In the genomic region with DNA sequence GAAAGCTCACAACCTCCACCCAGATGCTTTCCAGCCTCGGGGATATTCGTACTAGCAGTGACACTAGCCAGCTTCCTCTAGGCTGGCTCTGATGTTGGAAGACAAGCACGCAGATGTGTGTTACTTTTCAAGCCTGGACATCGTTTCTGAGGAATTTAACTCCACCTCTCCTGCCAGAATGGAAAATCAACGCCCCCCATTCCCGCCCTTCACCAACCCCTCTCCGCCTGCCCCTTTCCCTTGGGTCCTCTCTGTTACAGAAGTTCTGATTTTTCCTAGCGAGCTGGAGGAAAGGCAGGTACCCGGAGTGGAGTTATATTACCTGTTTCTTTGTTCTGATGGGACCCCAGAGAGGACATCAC, we compare ENCODE assay signal across 8 cellular contexts. TPM values are rescaled to one million over a fixed set of nuclear protein-coding genes. Genes with fewer than 3 reads are reported as not detected.
DNase-seq lines count a peak whose midpoint lies in the region; ATAC-seq and TF ChIP-seq lines count a peak whose summit lies in the region.

No MANE protein-coding gene starts in this region.

- peak; percentile 56 for DNase-seq in A172 (ENCODE audit: low spot score)
- DNase-seq in GM12864 (ENCODE audit: low read depth): no peak
- DNase-seq in NCI-H69 (lab: John Stamatoyannopoulos, UW): peak; percentile 89
- DNase-seq in activated naive CD4-positive, alpha-beta T cell treated with Interleukin-2 at 50 U/mL for 16 hours: peak; percentile 19
- DNase-seq in foreskin keratinocyte: peak; percentile 33 to 58
- no peak for DNase-seq in GM19240 (ENCODE audit: insufficient read length, low spot score)

- H3K36me3 ChIP-seq in neural cell (ENCODE audit: insufficient read depth, low read length): no peaks in the 10 kb centered on the region

- ATAC-seq in HG03342 (IDR thresholded peaks at IDR 0.05; ENCODE audit: unreplicated experiment) (peak; percentile 22), foreskin keratinocyte (peak; percentile 53)

- no peaks in the 10 kb centered on the region for H3K9me3 ChIP-seq in neural cell (ENCODE audit: low read length)

- no peaks in the 10 kb centered on the region for H4K20me1 ChIP-seq in neural cell (ENCODE audit: insufficient read depth)

- H3K79me2 ChIP-seq in neural cell (replicated peaks; ENCODE audit: insufficient read depth, low read length): peaks cover 4% of the 10 kb centered on the region

- no peak for TF ChIP-seq EP300 in neural cell (conservative IDR thresholded peaks at IDR 0.05; ENCODE audit: poor library complexity, severe bottlenecking)

- H3K27me3 ChIP-seq in foreskin keratinocyte (no peaks in the 10 kb centered on the region), neural cell (ENCODE audit: insufficient read depth, low read depth, low read length) (no peaks in the 10 kb centered on the region)

- H3K27ac ChIP-seq in foreskin keratinocyte: peak overlapping the region; percentile 65
- peak overlapping the region; percentile 65 for H3K27ac ChIP-seq in neural cell (ENCODE audit: low read length)

- H3K4me1 ChIP-seq in foreskin keratinocyte: peaks cover 9% of the 10 kb centered on the region

- peak overlapping the region; percentile 85 for H3K9ac ChIP-seq in neural cell (ENCODE audit: low read length)

- H3K4me2 ChIP-seq in neural cell (ENCODE audit: low read length): peak overlapping the region; percentile 85

- TF ChIP-seq CTCF in GM12864 (IDR thresholded peaks at IDR 0.05; ENCODE audit: low read depth, low read length, missing control alignments) (no peak), foreskin keratinocyte (conservative IDR thresholded peaks at IDR 0.05) (no peak), neural cell (IDR thresholded peaks at IDR 0.05; ENCODE audit: poor library complexity, severe bottlenecking) (no peak)

- H2AFZ ChIP-seq in neural cell (ENCODE audit: low read depth, low read length): peak overlapping the region; percentile 95

- H3K9me2 ChIP-seq in neural cell (ENCODE audit: insufficient read depth, low read length): no peaks in the 10 kb centered on the region

- TF ChIP-seq RAD21 in neural cell (conservative IDR thresholded peaks at IDR 0.05): peak; percentile 0

- no peaks in the 10 kb centered on the region for H3F3A ChIP-seq in neural cell (ENCODE audit: insufficient read depth, low read length, poor library complexity, severe bottlenecking)

- H3K4me3 ChIP-seq in GM12864 (ENCODE audit: low read depth, low read length) (peak overlapping the region; percentile 97), neural cell (ENCODE audit: low read length) (peak overlapping the region; percentile 71)

TF ChIP-seq in neural cell, 6 proteins besides CTCF, POLR2A, EP300 and RAD21:
- TF ChIP-seq TAF1 (IDR thresholded peaks at IDR 0.05; ENCODE audit: low read depth) (no peak), POLR2AphosphoS5 (IDR thresholded peaks at IDR 0.05) (no peak), SMC3 (conservative IDR thresholded peaks at IDR 0.05; ENCODE audit: poor library complexity) (no peak), MXI1 (conservative IDR thresholded peaks at IDR 0.05; ENCODE audit: poor library complexity, severe bottlenecking) (no peak), EZH2 (IDR thresholded peaks at IDR 0.05; ENCODE audit: borderline replicate concordance, insufficient read depth, low read length, poor library complexity, severe bottlenecking) (no peak)
- TF ChIP-seq, protein P1, sequence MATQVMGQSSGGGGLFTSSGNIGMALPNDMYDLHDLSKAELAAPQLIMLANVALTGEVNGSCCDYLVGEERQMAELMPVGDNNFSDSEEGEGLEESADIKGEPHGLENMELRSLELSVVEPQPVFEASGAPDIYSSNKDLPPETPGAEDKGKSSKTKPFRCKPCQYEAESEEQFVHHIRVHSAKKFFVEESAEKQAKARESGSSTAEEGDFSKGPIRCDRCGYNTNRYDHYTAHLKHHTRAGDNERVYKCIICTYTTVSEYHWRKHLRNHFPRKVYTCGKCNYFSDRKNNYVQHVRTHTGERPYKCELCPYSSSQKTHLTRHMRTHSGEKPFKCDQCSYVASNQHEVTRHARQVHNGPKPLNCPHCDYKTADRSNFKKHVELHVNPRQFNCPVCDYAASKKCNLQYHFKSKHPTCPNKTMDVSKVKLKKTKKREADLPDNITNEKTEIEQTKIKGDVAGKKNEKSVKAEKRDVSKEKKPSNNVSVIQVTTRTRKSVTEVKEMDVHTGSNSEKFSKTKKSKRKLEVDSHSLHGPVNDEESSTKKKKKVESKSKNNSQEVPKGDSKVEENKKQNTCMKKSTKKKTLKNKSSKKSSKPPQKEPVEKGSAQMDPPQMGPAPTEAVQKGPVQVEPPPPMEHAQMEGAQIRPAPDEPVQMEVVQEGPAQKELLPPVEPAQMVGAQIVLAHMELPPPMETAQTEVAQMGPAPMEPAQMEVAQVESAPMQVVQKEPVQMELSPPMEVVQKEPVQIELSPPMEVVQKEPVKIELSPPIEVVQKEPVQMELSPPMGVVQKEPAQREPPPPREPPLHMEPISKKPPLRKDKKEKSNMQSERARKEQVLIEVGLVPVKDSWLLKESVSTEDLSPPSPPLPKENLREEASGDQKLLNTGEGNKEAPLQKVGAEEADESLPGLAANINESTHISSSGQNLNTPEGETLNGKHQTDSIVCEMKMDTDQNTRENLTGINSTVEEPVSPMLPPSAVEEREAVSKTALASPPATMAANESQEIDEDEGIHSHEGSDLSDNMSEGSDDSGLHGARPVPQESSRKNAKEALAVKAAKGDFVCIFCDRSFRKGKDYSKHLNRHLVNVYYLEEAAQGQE (IDR thresholded peaks at IDR 0.05; ENCODE audit: borderline replicate concordance): no peak

RNA-seq across cellular contexts. Expression of a gene that starts 0.5 kb away (rescaled TPM):
- 42.8 and 46.2 TPM in 2 replicates for total RNA-seq in A172 (2014; rRNA removed; shearing (Covaris generic))
- 34.0 and 39.3 TPM in 2 replicates for total RNA-seq in foreskin keratinocyte
- polyA plus RNA-seq in foreskin keratinocyte (9.2 and 13.2 TPM in 2 replicates), neural cell (120 and 132 TPM in 2 replicates)
- polyA minus RNA-seq in neural cell: 139 and 146 TPM in 2 replicates

RNA-seq across cellular contexts. Expression of a gene that starts 45.6 kb away (rescaled TPM):
- 207 and 210 TPM in 2 replicates for total RNA-seq in A172 (2014; rRNA removed; shearing (Covaris generic))
- total RNA-seq in foreskin keratinocyte: 71.1 and 74.7 TPM in 2 replicates
- 44.2 and 52.1 TPM in 2 replicates for polyA plus RNA-seq in foreskin keratinocyte
- 266 and 276 TPM in 2 replicates for polyA plus RNA-seq in neural cell
- polyA minus RNA-seq in neural cell: 276 and 281 TPM in 2 replicates

Comparison
In these comparisons a context has a peak if more than half of its experiments do, and no peak if none do; other contexts are left out.
1. DNase-seq: peak in A172 (single experiment), NCI-H69 (single experiment), activated naive CD4-positive, alpha-beta T cell treated with Interleukin-2 at 50 U/mL for 16 hours (single experiment) and foreskin keratinocyte (2 of 2); none in GM12864 (single experiment) and GM19240 (single experiment).